Comparison of ENCODE assay signal across 8 cellular contexts in genomic region chr14:22928237-22929103, GRCh38. TPM values are rescaled to one million over a fixed set of nuclear protein-coding genes. Genes with fewer than 3 reads are reported as not detected.
A peak's percentile ranks its signal among the peaks of the same experiment; 100 is the strongest.
DNase-seq lines count a peak whose midpoint lies in the region; ATAC-seq, FAIRE-seq and TF ChIP-seq lines count a peak whose summit lies in the region.

No MANE protein-coding gene starts in this region.

- peak overlapping the region; percentile 94 for H3K9ac ChIP-seq in HepG2 (ENCODE audit: insufficient read depth, low read depth, low read length)

- H3K27ac ChIP-seq in heart right ventricle (peak overlapping the region; percentile 49 to 92 (median 80)), HepG2 (ENCODE audit: extremely low read length, insufficient read depth, low read length) (peak overlapping the region; percentile 78), urinary bladder (ENCODE audit: low read depth) (peak overlapping the region; percentile 89)

- BruUV-seq in HepG2 (replicated peaks; lab: Mats Ljungman, UMichigan) = TSS peak; percentile 78

- peaks cover 0 to 45% (median 21%) of the 10 kb centered on the region in 9 donors for H3K36me3 ChIP-seq in heart right ventricle
- peaks cover 33 to 38% of the 10 kb centered on the region in 2 experiments for H3K36me3 ChIP-seq in HepG2 (replicated peaks in 1 of 2; ENCODE audit: control insufficient read depth in 1 of 2, insufficient read depth in 2 of 2, low read length in 2 of 2)
- no peaks in the 10 kb centered on the region for H3K36me3 ChIP-seq in urinary bladder (ENCODE audit: insufficient read depth)

- CTCF ChIA-PET in HepG2 (lab: Yijun Ruan, JAX; ENCODE audit: low intra/inter-chr PET ratio, low total read pairs) = interaction anchor here (1.3 to 1.7 kb wide), 2 partner anchors 28 to 371 kb away, joined by 4 to 7 read pairs; no protein-coding TSS in a partner anchor

- TF ChIP-seq EP300 in HepG2 (IDR thresholded peaks at IDR 0.05; ENCODE audit: low read depth in 2 of 2, low read length in 2 of 2) = no peak
- TF ChIP-seq EP300 in HepG2 (CRISPR knock-in tag; IDR thresholded peaks at IDR 0.05; ENCODE audit: borderline replicate concordance) = no peak

- DNase-seq in heart right ventricle (no peak), left ventricle myocardium superior (no peak), astrocyte of the hippocampus (ENCODE audit: low read depth, low spot score) (peak; percentile 5), HepG2 (ENCODE audit: low spot score) (no peak), NCI-H748 (lab: John Stamatoyannopoulos, UW; ENCODE audit: unreplicated experiment) (no peak), occipital lobe (lab: John Stamatoyannopoulos, UW) (no peak), DMS153 (lab: John Stamatoyannopoulos, UW) (no peak)

- H2AFZ ChIP-seq in HepG2 (ENCODE audit: low read length) = no peak overlapping the region

- TF ChIP-seq RAD21 in HepG2 (CRISPR knock-in tag; IDR thresholded peaks at IDR 0.05) = no peak

- intact Hi-C loops in heart right ventricle (cut with DNase I) = loop anchor here in 2 of 10 donors (1.0 kb wide), 1 partner anchor 9 kb away; the partner anchor contains the start of gene RBM23 (in 2 of the 2)
- intact Hi-C loops in left ventricle myocardium superior (cut with micrococcal nuclease) = no loop called here
- intact Hi-C loops in HepG2 (cut with micrococcal nuclease; ENCODE audit: unreplicated experiment) = loop anchor here (1.0 to 2.0 kb wide), 5 partner anchors 25 to 79 kb away; partner anchors contain the start of gene LRP10

- WGBS in heart right ventricle, 2 donors = 15 to 16% methylated on average over 12 of the region's 12 CpGs
- 10% methylated on average over 12 of the region's 12 CpGs for WGBS in HepG2 (ENCODE audit: low lambda C conversion rate)
- whole genome bisulfite sequencing in urinary bladder = 13% methylated on average over 12 of the region's 12 CpGs

- POLR2A ChIA-PET in HepG2 (lab: Yijun Ruan, JAX) = interaction anchor here (0.5 to 6.1 kb wide), 60 partner anchors 8 to 1186 kb away, joined by 3 to 136 read pairs (median 6); partner anchors contain the start of genes ACIN1, AJUBA, BCL2L2 and C14orf119

- peaks cover 21% of the 10 kb centered on the region for H3K79me2 ChIP-seq in HepG2 (ENCODE audit: insufficient read depth, low read length)

- ATAC-seq in heart right ventricle = no peak
- ATAC-seq in left ventricle myocardium superior = no peak
- no peak for ATAC-seq in HepG2

- TF ChIP-seq CTCF in heart right ventricle (IDR thresholded peaks at IDR 0.05) = no peak
- TF ChIP-seq CTCF in HepG2 (CRISPR knock-in tag; IDR thresholded peaks at IDR 0.05) = no peak

- peak overlapping the region; percentile 69 to 98 (median 77) for H3K4me3 ChIP-seq in heart right ventricle
- H3K4me3 ChIP-seq in HepG2 (replicated peaks in 1 of 3; ENCODE audit: insufficient read depth in 1 of 3, low read depth in 2 of 3, low read length in 3 of 3) = peak overlapping the region; percentile 74 to 98 (median 92)
- H3K4me3 ChIP-seq in urinary bladder (ENCODE audit: low read depth, low read length) = peak overlapping the region; percentile 71

- H3K27me3 ChIP-seq in heart right ventricle (no peaks in the 10 kb centered on the region), HepG2 (ENCODE audit: control insufficient read depth in 1 of 2, insufficient read depth in 2 of 2, low read length in 2 of 2) (no peaks in the 10 kb centered on the region; a peak in 1 of 5 replicates)

- H3K4me1 ChIP-seq in heart right ventricle (peaks cover 4 to 25% (median 14%) of the 10 kb centered on the region in 9 donors), HepG2 (ENCODE audit: insufficient read depth, low read length) (peaks cover 27% of the 10 kb centered on the region), urinary bladder (ENCODE audit: insufficient read depth) (no peaks in the 10 kb centered on the region)

- H3K4me2 ChIP-seq in HepG2 (ENCODE audit: low read depth, low read length) = peak overlapping the region; percentile 97

- peak; percentile 18 for FAIRE-seq in HepG2 (lab: Jason Lieb, UNC)

- H3K9me3 ChIP-seq in heart right ventricle (no peaks in the 10 kb centered on the region), HepG2 (ENCODE audit: low read length) (no peaks in the 10 kb centered on the region)

- TF ChIP-seq POLR2A in HepG2 (IDR thresholded peaks at IDR 0.05; ENCODE audit: insufficient read depth in 1 of 2, low read depth in 2 of 2, low read length in 2 of 2) = peak in 1 of 2 experiments; percentile 30; a peak in 2 of 4 replicates

- no peaks in the 10 kb centered on the region for H4K20me1 ChIP-seq in HepG2 (ENCODE audit: insufficient read depth, low read length)

- in situ Hi-C loops in HepG2 (cut with HindIII; ENCODE audit: extremely low pct_ligation_motif_present, low pct_unique_long_range_greater_than_20kb) = no loop called here

RNA-seq across cellular contexts. Expression of gene PRMT5, which starts 0.7 kb away (rescaled TPM):
- 10 to 100 TPM; 41.5 to 52.6 (median 48.2) TPM for total RNA-seq in heart right ventricle
- 10 to 100 TPM in 1 of 2 donors, 1 to 10 TPM in 1; 7.8 to 75.1 TPM for polyA plus RNA-seq in heart right ventricle
- 56.6 TPM for total RNA-seq in left ventricle myocardium superior
- 210 and 289 TPM in 2 replicates for total RNA-seq in HepG2 (2016; rRNA removed; fragmentation: Illumina TruSeq; extraction: Trizol)
- total RNA-seq in HepG2 (2016; cell fraction: cytosol; rRNA removed; fragmentation: Illumina TruSeq; extraction: Trizol; ENCODE audit: low read depth) = 154 and 171 TPM in 2 replicates
- 224 and 314 TPM in 2 replicates for total RNA-seq in HepG2 (2016; cell fraction: insoluble cytoplasmic fraction; rRNA removed; fragmentation: Illumina TruSeq; extraction: Trizol)
- total RNA-seq in HepG2 (2016; cell fraction: membrane; rRNA removed; fragmentation: Illumina TruSeq; extraction: Trizol) = 131 and 139 TPM in 2 replicates
- total RNA-seq in HepG2 (2016; cell fraction: nucleus; rRNA removed; fragmentation: Illumina TruSeq; extraction: Trizol) = 137 and 144 TPM in 2 replicates
- 329 and 354 TPM in 2 replicates for polyA plus RNA-seq in HepG2 (2011; rRNA removed)
- 348 and 362 TPM in 2 replicates for polyA plus RNA-seq in HepG2 (2011; cell fraction: cytosol; rRNA removed)
- 327 and 362 TPM in 2 replicates for polyA plus RNA-seq in HepG2 (2011; cell fraction: nucleus; rRNA removed)
- polyA plus RNA-seq in HepG2 (2012) = 137 and 192 TPM in 2 replicates
- polyA plus RNA-seq in HepG2 (2016; cell fraction: cytosol; fragmentation: Illumina TruSeq; extraction: Trizol; ENCODE audit: low read depth) = 39.5 and 40.9 TPM in 2 replicates
- polyA plus RNA-seq in HepG2 (2016; cell fraction: insoluble cytoplasmic fraction; fragmentation: Illumina TruSeq; extraction: Trizol; ENCODE audit: low read depth) = 294 and 308 TPM in 2 replicates
- polyA plus RNA-seq in HepG2 (2016; cell fraction: membrane; fragmentation: Illumina TruSeq; extraction: Trizol; ENCODE audit: low read depth) = 72.5 and 74.3 TPM in 2 replicates
- 212 and 229 TPM in 2 replicates for polyA plus RNA-seq in HepG2 (2016; cell fraction: nucleus; fragmentation: Illumina TruSeq; extraction: Trizol; ENCODE audit: insufficient read depth, low read depth)
- polyA minus RNA-seq in HepG2 (2011; rRNA and poly(A)+ RNA removed; ENCODE audit: low replicate concordance) = 563 and 739 TPM in 2 replicates
- polyA minus RNA-seq in HepG2 (2011; cell fraction: cytosol; rRNA and poly(A)+ RNA removed) = 136 and 191 TPM in 2 replicates
- 169 and 174 TPM in 2 replicates for polyA minus RNA-seq in HepG2 (2011; cell fraction: nucleus; rRNA and poly(A)+ RNA removed)
- 39.8 TPM for total RNA-seq in urinary bladder
- 49.3 TPM for polyA plus RNA-seq in urinary bladder
- total RNA-seq in occipital lobe = 39.8 TPM

RNA-seq across cellular contexts. Expression of gene RBM23, which starts 9.5 kb away (rescaled TPM):
- total RNA-seq in heart right ventricle = 10 to 100 TPM; 27.8 to 58.1 (median 36.1) TPM
- polyA plus RNA-seq in heart right ventricle = 10 to 100 TPM; 24.0 to 30.1 TPM
- total RNA-seq in left ventricle myocardium superior = 52.5 TPM
- total RNA-seq in HepG2 (2016; rRNA removed; fragmentation: Illumina TruSeq; extraction: Trizol) = 0.52 and 1.5 TPM in 2 replicates
- total RNA-seq in HepG2 (2016; cell fraction: cytosol; rRNA removed; fragmentation: Illumina TruSeq; extraction: Trizol; ENCODE audit: low read depth) = 1.3 and 3.6 TPM in 2 replicates
- 0.61 and 1.6 TPM in 2 replicates for total RNA-seq in HepG2 (2016; cell fraction: insoluble cytoplasmic fraction; rRNA removed; fragmentation: Illumina TruSeq; extraction: Trizol)
- 0.71 and 0.76 TPM in 2 replicates for total RNA-seq in HepG2 (2016; cell fraction: membrane; rRNA removed; fragmentation: Illumina TruSeq; extraction: Trizol)
- total RNA-seq in HepG2 (2016; cell fraction: nucleus; rRNA removed; fragmentation: Illumina TruSeq; extraction: Trizol) = 1.2 and 2.0 TPM in 2 replicates
- polyA plus RNA-seq in HepG2 (2011; rRNA removed) = 2.1 and 2.9 TPM in 2 replicates
- 0.87 and 0.90 TPM in 2 replicates for polyA plus RNA-seq in HepG2 (2011; cell fraction: cytosol; rRNA removed)
- 7.7 and 10.1 TPM in 2 replicates for polyA plus RNA-seq in HepG2 (2011; cell fraction: nucleus; rRNA removed)
- polyA plus RNA-seq in HepG2 (2012) = 2.0 and 2.8 TPM in 2 replicates
- 0.17 and 0.28 TPM in 2 replicates for polyA plus RNA-seq in HepG2 (2016; cell fraction: cytosol; fragmentation: Illumina TruSeq; extraction: Trizol; ENCODE audit: low read depth)
- 0.76 and 1.0 TPM in 2 replicates for polyA plus RNA-seq in HepG2 (2016; cell fraction: insoluble cytoplasmic fraction; fragmentation: Illumina TruSeq; extraction: Trizol; ENCODE audit: low read depth)
- polyA plus RNA-seq in HepG2 (2016; cell fraction: membrane; fragmentation: Illumina TruSeq; extraction: Trizol; ENCODE audit: low read depth) = 0.27 and 0.43 TPM in 2 replicates
- 3.6 and 4.3 TPM in 2 replicates for polyA plus RNA-seq in HepG2 (2016; cell fraction: nucleus; fragmentation: Illumina TruSeq; extraction: Trizol; ENCODE audit: insufficient read depth, low read depth)
- polyA minus RNA-seq in HepG2 (2011; rRNA and poly(A)+ RNA removed; ENCODE audit: low replicate concordance) = 5.4 and 70.7 TPM in 2 replicates
- 0.97 and 1.6 TPM in 2 replicates for polyA minus RNA-seq in HepG2 (2011; cell fraction: cytosol; rRNA and poly(A)+ RNA removed)
- 14.7 and 14.8 TPM in 2 replicates for polyA minus RNA-seq in HepG2 (2011; cell fraction: nucleus; rRNA and poly(A)+ RNA removed)
- total RNA-seq in urinary bladder = 101 TPM
- 65.0 TPM for polyA plus RNA-seq in urinary bladder
- 78.6 TPM for total RNA-seq in occipital lobe

RNA-seq across cellular contexts. Expression of gene HAUS4, which starts 28.4 kb away (rescaled TPM):
- total RNA-seq in heart right ventricle = 10 to 100 TPM; 13.2 to 30.9 (median 19.3) TPM
- polyA plus RNA-seq in heart right ventricle = 10 to 100 TPM; 14.9 to 18.2 TPM
- 19.4 TPM for total RNA-seq in left ventricle myocardium superior
- total RNA-seq in HepG2 (2016; rRNA removed; fragmentation: Illumina TruSeq; extraction: Trizol) = 130 and 141 TPM in 2 replicates
- 124 and 143 TPM in 2 replicates for total RNA-seq in HepG2 (2016; cell fraction: cytosol; rRNA removed; fragmentation: Illumina TruSeq; extraction: Trizol; ENCODE audit: low read depth)
- total RNA-seq in HepG2 (2016; cell fraction: insoluble cytoplasmic fraction; rRNA removed; fragmentation: Illumina TruSeq; extraction: Trizol) = 128 and 148 TPM in 2 replicates
- 134 and 154 TPM in 2 replicates for total RNA-seq in HepG2 (2016; cell fraction: membrane; rRNA removed; fragmentation: Illumina TruSeq; extraction: Trizol)
- total RNA-seq in HepG2 (2016; cell fraction: nucleus; rRNA removed; fragmentation: Illumina TruSeq; extraction: Trizol) = 82.9 and 84.6 TPM in 2 replicates
- polyA plus RNA-seq in HepG2 (2011; rRNA removed) = 64.7 and 74.4 TPM in 2 replicates
- 49.6 and 52.3 TPM in 2 replicates for polyA plus RNA-seq in HepG2 (2011; cell fraction: cytosol; rRNA removed)
- 90.4 and 93.9 TPM in 2 replicates for polyA plus RNA-seq in HepG2 (2011; cell fraction: nucleus; rRNA removed)
- polyA plus RNA-seq in HepG2 (2012) = 58.5 and 83.9 TPM in 2 replicates
- polyA plus RNA-seq in HepG2 (2016; cell fraction: cytosol; fragmentation: Illumina TruSeq; extraction: Trizol; ENCODE audit: low read depth) = 42.0 and 47.4 TPM in 2 replicates
- 106 and 115 TPM in 2 replicates for polyA plus RNA-seq in HepG2 (2016; cell fraction: insoluble cytoplasmic fraction; fragmentation: Illumina TruSeq; extraction: Trizol; ENCODE audit: low read depth)
- 86.6 and 89.8 TPM in 2 replicates for polyA plus RNA-seq in HepG2 (2016; cell fraction: membrane; fragmentation: Illumina TruSeq; extraction: Trizol; ENCODE audit: low read depth)
- polyA plus RNA-seq in HepG2 (2016; cell fraction: nucleus; fragmentation: Illumina TruSeq; extraction: Trizol; ENCODE audit: insufficient read depth, low read depth) = 118 and 127 TPM in 2 replicates
- 39.3 and 43.1 TPM in 2 replicates for polyA minus RNA-seq in HepG2 (2011; rRNA and poly(A)+ RNA removed; ENCODE audit: low replicate concordance)
- 27.3 and 39.3 TPM in 2 replicates for polyA minus RNA-seq in HepG2 (2011; cell fraction: cytosol; rRNA and poly(A)+ RNA removed)
- polyA minus RNA-seq in HepG2 (2011; cell fraction: nucleus; rRNA and poly(A)+ RNA removed) = 50.6 and 59.4 TPM in 2 replicates
- 42.2 TPM for total RNA-seq in urinary bladder
- polyA plus RNA-seq in urinary bladder = 44.1 TPM
- total RNA-seq in occipital lobe = 20.9 TPM

RNA-seq across cellular contexts. Expression of gene REM2, which starts 45.4 kb away (rescaled TPM):
- under 1 TPM in 4 of 10 donors, not detected in 6; 0.14 to 0.25 (median 0.18) TPM for total RNA-seq in heart right ventricle
- polyA plus RNA-seq in heart right ventricle = under 1 TPM; 0.07 to 0.22 TPM
- not detected for total RNA-seq in left ventricle myocardium superior
- not detected in 2 replicates for total RNA-seq in HepG2 (2016; rRNA removed; fragmentation: Illumina TruSeq; extraction: Trizol)
- total RNA-seq in HepG2 (2016; cell fraction: cytosol; rRNA removed; fragmentation: Illumina TruSeq; extraction: Trizol; ENCODE audit: low read depth) = not detected in 2 replicates
- not detected in 2 replicates for total RNA-seq in HepG2 (2016; cell fraction: insoluble cytoplasmic fraction; rRNA removed; fragmentation: Illumina TruSeq; extraction: Trizol)
- not detected in 2 replicates for total RNA-seq in HepG2 (2016; cell fraction: membrane; rRNA removed; fragmentation: Illumina TruSeq; extraction: Trizol)
- not detected in 2 replicates for total RNA-seq in HepG2 (2016; cell fraction: nucleus; rRNA removed; fragmentation: Illumina TruSeq; extraction: Trizol)
- 0.20 and 0.31 TPM in 2 replicates for polyA plus RNA-seq in HepG2 (2011; rRNA removed)
- polyA plus RNA-seq in HepG2 (2011; cell fraction: cytosol; rRNA removed) = 0.04 and 0.05 TPM in 2 replicates
- 1.1 and 1.9 TPM in 2 replicates for polyA plus RNA-seq in HepG2 (2011; cell fraction: nucleus; rRNA removed)
- 0.21 and 0.67 TPM in 2 replicates for polyA plus RNA-seq in HepG2 (2012)
- polyA plus RNA-seq in HepG2 (2016; cell fraction: cytosol; fragmentation: Illumina TruSeq; extraction: Trizol; ENCODE audit: low read depth) = not detected in 2 replicates
- polyA plus RNA-seq in HepG2 (2016; cell fraction: insoluble cytoplasmic fraction; fragmentation: Illumina TruSeq; extraction: Trizol; ENCODE audit: low read depth) = not detected in 2 replicates
- not detected in 2 replicates for polyA plus RNA-seq in HepG2 (2016; cell fraction: membrane; fragmentation: Illumina TruSeq; extraction: Trizol; ENCODE audit: low read depth)
- polyA plus RNA-seq in HepG2 (2016; cell fraction: nucleus; fragmentation: Illumina TruSeq; extraction: Trizol; ENCODE audit: insufficient read depth, low read depth) = not detected in 2 replicates
- 0.26 and 0.30 TPM in 2 replicates for polyA minus RNA-seq in HepG2 (2011; rRNA and poly(A)+ RNA removed; ENCODE audit: low replicate concordance)
- polyA minus RNA-seq in HepG2 (2011; cell fraction: cytosol; rRNA and poly(A)+ RNA removed) = not detected in 2 replicates
- polyA minus RNA-seq in HepG2 (2011; cell fraction: nucleus; rRNA and poly(A)+ RNA removed) = 0.25 and 0.90 TPM in 2 replicates
- 0.16 TPM for total RNA-seq in urinary bladder
- polyA plus RNA-seq in urinary bladder = 0.38 TPM
- 1.7 TPM for total RNA-seq in occipital lobe

RNA-seq across cellular contexts. Expression of gene AJUBA, which starts 53.9 kb away (rescaled TPM):
- total RNA-seq in heart right ventricle = 10 to 100 TPM in 6 of 10 donors, 1 to 10 TPM in 4; 5.6 to 25.9 (median 11.1) TPM
- polyA plus RNA-seq in heart right ventricle = 1 to 10 TPM; 5.3 to 6.0 TPM
- total RNA-seq in left ventricle myocardium superior = 12.4 TPM
- total RNA-seq in HepG2 (2016; rRNA removed; fragmentation: Illumina TruSeq; extraction: Trizol) = 109 and 157 TPM in 2 replicates
- total RNA-seq in HepG2 (2016; cell fraction: cytosol; rRNA removed; fragmentation: Illumina TruSeq; extraction: Trizol; ENCODE audit: low read depth) = 29.1 and 32.6 TPM in 2 replicates
- total RNA-seq in HepG2 (2016; cell fraction: insoluble cytoplasmic fraction; rRNA removed; fragmentation: Illumina TruSeq; extraction: Trizol) = 104 and 153 TPM in 2 replicates
- total RNA-seq in HepG2 (2016; cell fraction: membrane; rRNA removed; fragmentation: Illumina TruSeq; extraction: Trizol) = 72.3 and 78.5 TPM in 2 replicates
- 149 and 162 TPM in 2 replicates for total RNA-seq in HepG2 (2016; cell fraction: nucleus; rRNA removed; fragmentation: Illumina TruSeq; extraction: Trizol)
- 241 and 315 TPM in 2 replicates for polyA plus RNA-seq in HepG2 (2011; rRNA removed)
- polyA plus RNA-seq in HepG2 (2011; cell fraction: cytosol; rRNA removed) = 184 and 225 TPM in 2 replicates
- 207 and 248 TPM in 2 replicates for polyA plus RNA-seq in HepG2 (2011; cell fraction: nucleus; rRNA removed)
- 183 and 230 TPM in 2 replicates for polyA plus RNA-seq in HepG2 (2012)
- 8.7 and 9.2 TPM in 2 replicates for polyA plus RNA-seq in HepG2 (2016; cell fraction: cytosol; fragmentation: Illumina TruSeq; extraction: Trizol; ENCODE audit: low read depth)
- 102 and 106 TPM in 2 replicates for polyA plus RNA-seq in HepG2 (2016; cell fraction: insoluble cytoplasmic fraction; fragmentation: Illumina TruSeq; extraction: Trizol; ENCODE audit: low read depth)
- polyA plus RNA-seq in HepG2 (2016; cell fraction: membrane; fragmentation: Illumina TruSeq; extraction: Trizol; ENCODE audit: low read depth) = 31.5 and 31.6 TPM in 2 replicates
- polyA plus RNA-seq in HepG2 (2016; cell fraction: nucleus; fragmentation: Illumina TruSeq; extraction: Trizol; ENCODE audit: insufficient read depth, low read depth) = 158 and 165 TPM in 2 replicates
- 171 and 630 TPM in 2 replicates for polyA minus RNA-seq in HepG2 (2011; rRNA and poly(A)+ RNA removed; ENCODE audit: low replicate concordance)
- 150 and 166 TPM in 2 replicates for polyA minus RNA-seq in HepG2 (2011; cell fraction: cytosol; rRNA and poly(A)+ RNA removed)
- polyA minus RNA-seq in HepG2 (2011; cell fraction: nucleus; rRNA and poly(A)+ RNA removed) = 420 and 488 TPM in 2 replicates
- 28.0 TPM for total RNA-seq in urinary bladder
- polyA plus RNA-seq in urinary bladder = 6.6 TPM
- 8.1 TPM for total RNA-seq in occipital lobe

Comparison
In these comparisons a context has a peak if more than half of its experiments do, and no peak if none do; other contexts are left out.
1. RNA of gene RBM23, which starts 9.5 kb away (total RNA-seq): 101 TPM in urinary bladder (single experiment), 78.6 TPM in occipital lobe (single experiment), 52.5 TPM in left ventricle myocardium superior (single experiment) and 27.8 to 58.1 TPM in heart right ventricle; 0.52 to 3.6 TPM in HepG2; every median in the first group is over 4 times any median in the second.
2. Peak in every context shown above with its lines, with median percentiles within 50 percentile points of each other: H3K27ac ChIP-seq and H3K4me3 ChIP-seq.